26 cellular contexts compared by ENCODE assay signal in genomic region chr4:125042031-125042430, GRCh38.
"Had no signal": no experiment of that assay in that cellular context is flagged by ENCODE, and none has a peak within 500 bp of the region (broad histone marks: within the 10 kb centered on the region; RNA-seq: fewer than 3 reads in every experiment).

No MANE protein-coding gene starts in this region.

- H3K27ac Mint-ChIP-seq: activated CD4-positive, alpha-beta memory T cell treated with anti-CD3 and anti-CD28 coated beads for 36 hours; activated CD4-positive, alpha-beta T cell treated with anti-CD3 and anti-CD28 coated beads for 36 hours; activated naive CD8-positive, alpha-beta T cell treated with anti-CD3 and anti-CD28 coated beads, Interleukin-2, amount 10 ng/mL, durations not matched to agents 7 days and 5 days; activated T-helper 2 cell treated with anti-CD3 and anti-CD28 coated beads, Interferon-gamma antibody, Interleukin-2, Interleukin-4, amounts not matched to agents 10 μg/mL and 5 μg/mL and 100 μg/mL, durations not matched to agents 14 hours and 24 hours and 36 hours; brain; nephron progenitor cell; stimulated activated naive CD8-positive, alpha-beta T cell treated with anti-CD3 and anti-CD28 coated beads, Interleukin-15, amount 100 ng/mL, for 72 hours had no signal

- H3K9me3 ChIP-seq: esophagus muscularis mucosa, prostate gland, suprapubic skin, transverse colon, uterus had no signal

- H3K27ac ChIP-seq: coronary artery, esophagus muscularis mucosa, prostate gland, suprapubic skin, transverse colon, uterus had no signal

- ATAC-seq: activated CD4-positive, alpha-beta T cell treated with anti-CD3 and anti-CD28 coated beads for 36 hours; right cardiac atrium; stimulated activated naive CD8-positive, alpha-beta T cell treated with anti-CD3 and anti-CD28 coated beads, Interleukin-15, amount 100 ng/mL, for 72 hours had no signal

- H3K27me3 Mint-ChIP-seq: activated CD4-positive, alpha-beta memory T cell treated with anti-CD3 and anti-CD28 coated beads for 36 hours; activated CD4-positive, alpha-beta T cell treated with anti-CD3 and anti-CD28 coated beads for 36 hours; activated naive CD8-positive, alpha-beta T cell treated with anti-CD3 and anti-CD28 coated beads, Interleukin-2, amount 10 ng/mL, durations not matched to agents 7 days and 5 days; brain; central memory CD8-positive, alpha-beta T cell; stimulated activated naive CD8-positive, alpha-beta T cell treated with anti-CD3 and anti-CD28 coated beads, Interleukin-15, amount 100 ng/mL, for 72 hours had no signal

- H3K4me3 Mint-ChIP-seq: activated CD4-positive, alpha-beta memory T cell treated with anti-CD3 and anti-CD28 coated beads for 36 hours; activated CD4-positive, alpha-beta T cell treated with anti-CD3 and anti-CD28 coated beads for 36 hours; activated naive CD8-positive, alpha-beta T cell treated with anti-CD3 and anti-CD28 coated beads, Interleukin-2, amount 10 ng/mL, durations not matched to agents 7 days and 5 days; brain; central memory CD8-positive, alpha-beta T cell; nephron progenitor cell; stimulated activated naive CD8-positive, alpha-beta T cell treated with anti-CD3 and anti-CD28 coated beads, Interleukin-15, amount 100 ng/mL, for 72 hours had no signal

- H3K36me3 Mint-ChIP-seq: activated CD4-positive, alpha-beta memory T cell treated with anti-CD3 and anti-CD28 coated beads for 36 hours; activated naive CD8-positive, alpha-beta T cell treated with anti-CD3 and anti-CD28 coated beads, Interleukin-2, amount 10 ng/mL, durations not matched to agents 7 days and 5 days; brain had no signal

- H3K4me1 ChIP-seq: prostate gland, transverse colon, uterus had no signal

- H3K9me3 Mint-ChIP-seq: activated naive CD8-positive, alpha-beta T cell treated with anti-CD3 and anti-CD28 coated beads, Interleukin-2, amount 10 ng/mL, durations not matched to agents 7 days and 5 days; activated T-helper 2 cell treated with anti-CD3 and anti-CD28 coated beads, Interferon-gamma antibody, Interleukin-2, Interleukin-4, amounts not matched to agents 10 μg/mL and 5 μg/mL and 100 μg/mL, durations not matched to agents 14 hours and 24 hours and 36 hours had no signal

- H3K4me3 ChIP-seq: coronary artery, esophagus muscularis mucosa, lung, prostate gland, suprapubic skin, transverse colon, uterus had no signal

- H3K27me3 ChIP-seq: esophagus muscularis mucosa, suprapubic skin, transverse colon, uterus had no signal

- H3K36me3 ChIP-seq: esophagus muscularis mucosa, prostate gland, suprapubic skin, transverse colon had no signal

- DNase-seq: activated CD4-positive, alpha-beta memory T cell treated with anti-CD3 and anti-CD28 coated beads for 36 hours; activated CD4-positive, alpha-beta T cell treated with anti-CD3 and anti-CD28 coated beads for 36 hours; activated naive CD4-positive, alpha-beta T cell treated with Interleukin-2 at 50 U/mL for 16 hours; activated naive CD8-positive, alpha-beta T cell treated with anti-CD3 and anti-CD28 coated beads, Interleukin-2, amount 10 ng/mL, durations not matched to agents 7 days and 5 days; activated T-cell treated with anti-CD3 and anti-CD28 coated beads, Interleukin-2, amount 50 U/mL, for 1 hour; amygdala; hypothalamus; islet precursor cell; nephron progenitor cell; right cardiac atrium; small intestine; stimulated activated CD4-positive, alpha-beta T cell treated with anti-CD3 and anti-CD28 coated beads, Interleukin-4, amount 100 ng/mL, for 1 hour; stimulated activated naive CD8-positive, alpha-beta T cell treated with anti-CD3 and anti-CD28 coated beads, Interleukin-15, amount 100 ng/mL, for 72 hours; SW 1271; T-helper 2 cell; transverse colon; uterus had no signal

- FAIRE-seq: endometrium, small intestine had no signal

- H3K4me1 Mint-ChIP-seq: activated CD4-positive, alpha-beta T cell treated with anti-CD3 and anti-CD28 coated beads for 36 hours; central memory CD8-positive, alpha-beta T cell; stimulated activated naive CD8-positive, alpha-beta T cell treated with anti-CD3 and anti-CD28 coated beads, Interleukin-15, amount 100 ng/mL, for 72 hours had no signal
